In the genomic region with DNA sequence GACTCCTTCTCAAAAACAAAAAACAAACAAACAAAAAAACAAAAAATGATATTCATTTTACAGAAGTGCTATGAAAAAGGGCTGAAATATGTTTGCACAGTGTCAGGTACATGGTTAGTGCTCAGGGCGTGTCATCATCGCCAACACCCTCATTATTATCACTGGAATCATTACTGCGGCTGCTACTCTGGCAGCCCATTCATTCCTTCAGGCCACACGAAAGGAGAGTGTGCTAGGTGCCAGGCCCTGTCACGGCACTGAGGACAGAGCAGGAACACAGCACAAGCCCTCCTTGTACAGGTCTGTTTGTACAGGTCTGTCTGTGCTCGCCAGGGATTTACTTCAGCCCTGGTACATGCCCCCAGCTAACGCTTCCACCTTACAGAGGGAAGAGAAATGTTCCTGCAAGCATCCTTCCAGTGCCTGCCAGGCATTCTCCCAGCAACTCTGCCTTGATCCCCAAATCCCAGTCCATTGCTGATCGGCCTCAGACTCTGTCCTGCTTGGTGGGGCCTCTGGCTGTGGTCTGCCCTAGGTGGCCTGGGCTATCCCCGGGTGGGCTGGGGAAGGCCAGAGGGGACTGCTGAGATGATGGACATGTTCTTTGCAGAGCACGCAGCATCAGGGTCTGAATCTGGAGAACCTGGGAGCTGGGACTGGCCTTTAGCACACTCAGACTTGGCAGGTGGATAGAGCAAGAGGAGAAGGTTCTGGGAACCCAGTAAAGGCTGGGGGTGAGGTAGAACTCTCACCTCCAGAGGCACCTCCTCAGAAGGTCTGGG, we compare ENCODE assay signal across 2 cellular contexts.
TF ChIP-seq lines count a peak whose summit lies in the region.

No MANE protein-coding gene starts in this region.

TF ChIP-seq in SK-N-SH, 30 proteins besides CTCF, POLR2A, EP300 and RAD21 (continued from another document):
- no peak for TF ChIP-seq ZBTB33 (IDR thresholded peaks at IDR 0.05; ENCODE audit: borderline replicate concordance, low read depth)
- no peak for TF ChIP-seq MXI1 (IDR thresholded peaks at IDR 0.05; ENCODE audit: low read depth, low read length)
- no peak for TF ChIP-seq FOSL2 (IDR thresholded peaks at IDR 0.05; ENCODE audit: borderline replicate concordance, low read depth)
- TF ChIP-seq TEAD4 (IDR thresholded peaks at IDR 0.05; ENCODE audit: borderline replicate concordance, insufficient read depth) = no peak
- no peak for TF ChIP-seq GABPA (IDR thresholded peaks at IDR 0.05; ENCODE audit: low read depth)
- TF ChIP-seq TCF12 (IDR thresholded peaks at IDR 0.05) = no peak
- TF ChIP-seq USF1 (IDR thresholded peaks at IDR 0.05; ENCODE audit: borderline replicate concordance, low read depth) = no peak
- TF ChIP-seq IRF3 (IDR thresholded peaks at IDR 0.05; ENCODE audit: low read depth, low read length) = no peak
- TF ChIP-seq CHD2 (IDR thresholded peaks at IDR 0.05; ENCODE audit: low read length, partially characterized antibody) = no peak
- TF ChIP-seq MEF2A (IDR thresholded peaks at IDR 0.05; ENCODE audit: borderline replicate concordance, low read depth) = no peak

TF ChIP-seq in SK-N-SH treated with all-trans-retinoic acid at 6 μM for 48 hours, 23 proteins besides CTCF, POLR2A, EP300 and RAD21 (continued from another document):
- no peak for TF ChIP-seq ZC3H10 (CRISPR knock-in tag; IDR thresholded peaks at IDR 0.05)
- TF ChIP-seq, protein P1, sequence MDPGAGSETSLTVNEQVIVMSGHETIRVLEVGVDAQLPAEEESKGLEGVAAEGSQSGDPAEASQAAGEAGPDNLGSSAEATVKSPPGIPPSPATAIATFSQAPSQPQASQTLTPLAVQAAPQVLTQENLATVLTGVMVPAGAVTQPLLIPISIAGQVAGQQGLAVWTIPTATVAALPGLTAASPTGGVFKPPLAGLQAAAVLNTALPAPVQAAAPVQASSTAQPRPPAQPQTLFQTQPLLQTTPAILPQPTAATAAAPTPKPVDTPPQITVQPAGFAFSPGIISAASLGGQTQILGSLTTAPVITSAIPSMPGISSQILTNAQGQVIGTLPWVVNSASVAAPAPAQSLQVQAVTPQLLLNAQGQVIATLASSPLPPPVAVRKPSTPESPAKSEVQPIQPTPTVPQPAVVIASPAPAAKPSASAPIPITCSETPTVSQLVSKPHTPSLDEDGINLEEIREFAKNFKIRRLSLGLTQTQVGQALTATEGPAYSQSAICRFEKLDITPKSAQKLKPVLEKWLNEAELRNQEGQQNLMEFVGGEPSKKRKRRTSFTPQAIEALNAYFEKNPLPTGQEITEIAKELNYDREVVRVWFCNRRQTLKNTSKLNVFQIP (CRISPR knock-in tag; IDR thresholded peaks at IDR 0.05; ENCODE audit: borderline replicate concordance, low read depth) = no peak
- no peak for TF ChIP-seq ZFP3 (CRISPR knock-in tag; IDR thresholded peaks at IDR 0.05)
- no peak for TF ChIP-seq TOX (CRISPR knock-in tag; IDR thresholded peaks at IDR 0.05; ENCODE audit: borderline replicate concordance)
- TF ChIP-seq ESRRG (CRISPR knock-in tag; IDR thresholded peaks at IDR 0.05) = no peak
- TF ChIP-seq GLIS3 (CRISPR knock-in tag; IDR thresholded peaks at IDR 0.05) = no peak
- no peak for TF ChIP-seq PPARA (CRISPR knock-in tag; IDR thresholded peaks at IDR 0.05; ENCODE audit: borderline replicate concordance)
